34 cellular contexts compared by ENCODE assay signal in genomic region chr17:8397636-8398035, GRCh38. TPM values are rescaled to one million over a fixed set of nuclear protein-coding genes. Genes with fewer than 3 reads are reported as not detected.
DNase-seq lines count a peak whose midpoint lies in the region; ATAC-seq, FAIRE-seq and TF ChIP-seq lines count a peak whose summit lies in the region.
"Had no signal": no experiment of that assay in that cellular context is flagged by ENCODE, and none has a peak within 500 bp of the region (broad histone marks: within the 10 kb centered on the region; RNA-seq: fewer than 3 reads in every experiment).

TSS of gene RNF222 (minus strand) at chr17:8397827. CDS start at chr17:8393461, 4,366 bp downstream.

- no peaks in the 10 kb centered on the region for H3K9me2 ChIP-seq in SK-N-SH

- H3K9ac ChIP-seq in SK-N-SH: no peak within 1 kb of the TSS

- no peak within 1 kb of the TSS for H3K4me3 ChIP-seq in bronchial epithelial cell (ENCODE audit: low read depth, low read length)
- H3K4me3 ChIP-seq in spleen: no peak within 1 kb of the TSS
- no peak within 1 kb of the TSS for H3K4me3 ChIP-seq in foreskin fibroblast (ENCODE audit: low read depth in 1 of 2, low read length in 2 of 2)
- no peak within 1 kb of the TSS for H3K4me3 ChIP-seq in SK-N-SH (ENCODE audit: low read depth in 2 of 2, low read length in 1 of 2)
- H3K4me3 ChIP-seq: heart left ventricle, SJCRH30 had no signal

- TF ChIP-seq CTCF in bronchial epithelial cell (IDR thresholded peaks at IDR 0.05; ENCODE audit: insufficient read depth, low read length, severe bottlenecking): no peak
- TF ChIP-seq CTCF in spleen (IDR thresholded peaks at IDR 0.05 in 8 of 11, conservative IDR thresholded peaks at IDR 0.05 in 3 of 11): no peak
- no peak for TF ChIP-seq CTCF in foreskin fibroblast (IDR thresholded peaks at IDR 0.05; ENCODE audit: low read depth, low read length)
- TF ChIP-seq CTCF in SK-N-SH (IDR thresholded peaks at IDR 0.05): no peak

- H3K27me3 ChIP-seq in bronchial epithelial cell (ENCODE audit: control insufficient read depth, insufficient read depth, low read length) (no peaks in the 10 kb centered on the region), spleen (replicated peaks in 1 of 7) (peaks cover 0 to 70% (median 0%) of the 10 kb centered on the region in 7 donors), SK-N-SH (ENCODE audit: insufficient read depth) (peaks cover 26% of the 10 kb centered on the region; the same call in 1 of the 2 replicates)
- H3K27me3 ChIP-seq: SJCRH30 had no signal

- H3K36me3 Mint-ChIP-seq in activated CD4-positive, alpha-beta T cell treated with anti-CD3 and anti-CD28 coated beads, Interleukin-2, amount 10 ng/mL, durations not matched to agents 24 days and 14 days (ENCODE audit: low read depth): no peaks in the 10 kb centered on the region
- H3K36me3 Mint-ChIP-seq in activated CD4-positive, alpha-beta T cell treated with anti-CD3 and anti-CD28 coated beads, Interleukin-2, amount 10 ng/mL, durations not matched to agents 7 days and 5 days (ENCODE audit: low read depth): peaks cover 4% of the 10 kb centered on the region
- H3K36me3 Mint-ChIP-seq: memory B cell had no signal

- H3K9me3 Mint-ChIP-seq in activated CD4-positive, alpha-beta T cell treated with anti-CD3 and anti-CD28 coated beads, Interleukin-2, amount 10 ng/mL, durations not matched to agents 24 days and 14 days: no peaks in the 10 kb centered on the region
- H3K9me3 Mint-ChIP-seq in activated CD4-positive, alpha-beta T cell treated with anti-CD3 and anti-CD28 coated beads, Interleukin-2, amount 10 ng/mL, durations not matched to agents 7 days and 5 days: no peaks in the 10 kb centered on the region
- H3K9me3 Mint-ChIP-seq: activated T-cell treated with anti-CD3 and anti-CD28 coated beads, Interleukin-2, amount 50 U/mL, for 72 hours; H9; memory B cell had no signal

- CTCF ChIA-PET in activated CD4-positive, alpha-beta T cell treated with anti-CD3 and anti-CD28 coated beads, Interleukin-2, amount 10 ng/mL, durations not matched to agents 7 days and 5 days (lab: Charles Lee): interaction anchor here (0.6 to 3.8 kb wide), 3 partner anchors 13 to 60 kb away, joined by 3 to 17 read pairs (median 3); no protein-coding TSS in a partner anchor
- CTCF ChIA-PET in SK-N-SH (lab: Yijun Ruan, JAX): interaction anchor here (0.9 to 2.3 kb wide), 6 partner anchors 12 to 388 kb away, joined by 3 to 10 read pairs (median 6); no protein-coding TSS in a partner anchor

- peak within 1 kb of the TSS; percentile 21 for H3K27ac Mint-ChIP-seq in activated CD4-positive, alpha-beta T cell treated with anti-CD3 and anti-CD28 coated beads, Interleukin-2, amount 10 ng/mL, durations not matched to agents 24 days and 14 days
- H3K27ac Mint-ChIP-seq in activated CD4-positive, alpha-beta T cell treated with anti-CD3 and anti-CD28 coated beads, Interleukin-2, amount 10 ng/mL, durations not matched to agents 7 days and 5 days: no peak within 1 kb of the TSS
- H3K27ac Mint-ChIP-seq: activated T-cell treated with anti-CD3 and anti-CD28 coated beads, Interleukin-2, amount 50 U/mL, for 72 hours; H9; memory B cell had no signal

- 57 to 67% (median 62%) methylated on average over 8 to 13 of the region's 13 CpGs for WGBS in spleen, 5 donors
- WGBS in SK-N-SH (ENCODE audit: low lambda C conversion rate): 19% methylated on average over 13 of the region's 13 CpGs

- no peak within 1 kb of the TSS for H3K4me2 ChIP-seq in SK-N-SH

- no peak for TF ChIP-seq POLR2A in spleen (IDR thresholded peaks at IDR 0.05)

- TF ChIP-seq RAD21 in SK-N-SH (IDR thresholded peaks at IDR 0.05; ENCODE audit: low read length): no peak

- FAIRE-seq in bronchial epithelial cell (lab: Jason Lieb, UNC): peak; percentile 13
- FAIRE-seq: endometrium, GM12891, RCC 7860, TTC549 had no signal

- no peak for DNase-seq in activated CD4-positive, alpha-beta T cell treated with anti-CD3 and anti-CD28 coated beads, Interleukin-2, amount 10 ng/mL, durations not matched to agents 24 days and 14 days
- no peak for DNase-seq in activated CD4-positive, alpha-beta T cell treated with anti-CD3 and anti-CD28 coated beads, Interleukin-2, amount 10 ng/mL, durations not matched to agents 7 days and 5 days
- DNase-seq in ELF-1 (ENCODE audit: low read depth, low spot score) (peak; percentile 41), bronchial epithelial cell (ENCODE audit: low read depth) (no peak), spleen (peak; percentile 36), foreskin fibroblast (no peak), SK-N-SH (no peak)
- DNase-seq: activated naive CD4-positive, alpha-beta T cell treated with anti-CD3 and anti-CD28 coated beads, Interleukin-2, amount 50 U/mL, for 16 hours; activated T-cell treated with anti-CD3 and anti-CD28 coated beads, Interleukin-2, amount 50 U/mL, for 72 hours; anterior cingulate cortex; caudate nucleus; dermis blood vessel endothelial cell; DND-41; H9; heart left ventricle; kidney glomerular epithelial cell; NCI-H1048; NCI-H2029 treated with DMSO at 0.1 percent for 48 hours; NCI-H446; SJCRH30; stimulated activated CD4-positive, alpha-beta T cell treated with anti-CD3 and anti-CD28 coated beads, Interleukin-1b, Interleukin-23, amount 100 ng/mL, for 48 hours; T-helper 1 cell had no signal

- H3K9me3 ChIP-seq in spleen: no peaks in the 10 kb centered on the region
- H3K9me3 ChIP-seq in SK-N-SH: no peaks in the 10 kb centered on the region
- H3K9me3 ChIP-seq: heart left ventricle, neutrophil, SJCRH30 had no signal

- H2AFZ ChIP-seq in SK-N-SH (ENCODE audit: low read depth): no peak within 1 kb of the TSS

- H3K79me2 ChIP-seq in SK-N-SH (ENCODE audit: insufficient read depth): no peaks in the 10 kb centered on the region

- intact Hi-C loops in activated CD4-positive, alpha-beta T cell treated with anti-CD3 and anti-CD28 coated beads, Interleukin-2, amount 10 ng/mL, durations not matched to agents 24 days and 14 days (cut with micrococcal nuclease): no loop called here
- intact Hi-C loops in spleen (cut with DNase I; ENCODE audit: low total_unique reads): no loop called here

- TF ChIP-seq EP300 in SK-N-SH (IDR thresholded peaks at IDR 0.05; ENCODE audit: borderline replicate concordance in 1 of 2, low read depth in 1 of 2, low read length in 1 of 2): no peak

- ATAC-seq in GM18873 (IDR thresholded peaks at IDR 0.05; ENCODE audit: low FRiP score, unreplicated experiment): no peak
- ATAC-seq: activated T-cell treated with anti-CD3 and anti-CD28 coated beads, Interleukin-2, amount 50 U/mL, for 72 hours; heart left ventricle had no signal

- no peaks in the 10 kb centered on the region for H3K36me3 ChIP-seq in bronchial epithelial cell (ENCODE audit: control insufficient read depth, insufficient read depth, low read length)
- no peaks in the 10 kb centered on the region for H3K36me3 ChIP-seq in spleen
- H3K36me3 ChIP-seq in SK-N-SH (replicated peaks in 1 of 2; ENCODE audit: control insufficient read depth in 1 of 2, insufficient read depth in 2 of 2, low read length in 1 of 2): no peaks in the 10 kb centered on the region
- H3K36me3 ChIP-seq: heart left ventricle, neutrophil, SJCRH30 had no signal

- no peak within 1 kb of the TSS for H3K27ac ChIP-seq in spleen
- H3K27ac ChIP-seq in SK-N-SH (ENCODE audit: low read depth in 2 of 2, low read length in 1 of 2): no peak within 1 kb of the TSS
- H3K27ac ChIP-seq: heart left ventricle, neutrophil, SJCRH30 had no signal

- H3F3A ChIP-seq in SK-N-SH (replicated peaks; ENCODE audit: insufficient read depth): no peaks in the 10 kb centered on the region

- peaks cover 9% of the 10 kb centered on the region for H3K4me1 Mint-ChIP-seq in activated CD4-positive, alpha-beta T cell treated with anti-CD3 and anti-CD28 coated beads, Interleukin-2, amount 10 ng/mL, durations not matched to agents 24 days and 14 days
- peaks cover 12% of the 10 kb centered on the region for H3K4me1 Mint-ChIP-seq in activated CD4-positive, alpha-beta T cell treated with anti-CD3 and anti-CD28 coated beads, Interleukin-2, amount 10 ng/mL, durations not matched to agents 7 days and 5 days

- H3K27me3 Mint-ChIP-seq in activated CD4-positive, alpha-beta T cell treated with anti-CD3 and anti-CD28 coated beads, Interleukin-2, amount 10 ng/mL, durations not matched to agents 24 days and 14 days: peaks cover 35% of the 10 kb centered on the region
- peaks cover 26% of the 10 kb centered on the region for H3K27me3 Mint-ChIP-seq in activated CD4-positive, alpha-beta T cell treated with anti-CD3 and anti-CD28 coated beads, Interleukin-2, amount 10 ng/mL, durations not matched to agents 7 days and 5 days

- H4K20me1 ChIP-seq in SK-N-SH (ENCODE audit: insufficient read depth): no peaks in the 10 kb centered on the region

- H3K4me1 ChIP-seq in spleen (peaks cover 0 to 17% (median 8%) of the 10 kb centered on the region in 6 donors), SK-N-SH (ENCODE audit: control insufficient read depth in 1 of 2, insufficient read depth in 2 of 2, low read depth in 1 of 2, low read length in 1 of 2) (no peaks in the 10 kb centered on the region; a peak in 1 of 4 replicates)
- H3K4me1 ChIP-seq: SJCRH30 had no signal

- H3K4me3 Mint-ChIP-seq in activated CD4-positive, alpha-beta T cell treated with anti-CD3 and anti-CD28 coated beads, Interleukin-2, amount 10 ng/mL, durations not matched to agents 24 days and 14 days: no peak within 1 kb of the TSS
- H3K4me3 Mint-ChIP-seq in activated CD4-positive, alpha-beta T cell treated with anti-CD3 and anti-CD28 coated beads, Interleukin-2, amount 10 ng/mL, durations not matched to agents 7 days and 5 days: no peak within 1 kb of the TSS
- H3K4me3 Mint-ChIP-seq: activated T-cell treated with anti-CD3 and anti-CD28 coated beads, Interleukin-2, amount 50 U/mL, for 72 hours; H9; memory B cell had no signal

- POLR2A ChIA-PET in activated CD4-positive, alpha-beta T cell treated with anti-CD3 and anti-CD28 coated beads, Interleukin-2, amount 10 ng/mL, durations not matched to agents 7 days and 5 days (lab: Charles Lee): no interaction called here
- POLR2A ChIA-PET in SK-N-SH (lab: Yijun Ruan, JAX): no interaction called here

RNA-seq across cellular contexts. Expression of gene RNF222, which starts in this region (rescaled TPM):
- total RNA-seq in activated CD4-positive, alpha-beta T cell treated with anti-CD3 and anti-CD28 coated beads, Interleukin-2, amount 10 ng/mL, durations not matched to agents 24 days and 14 days: not detected in 2 replicates
- total RNA-seq in activated CD4-positive, alpha-beta T cell treated with anti-CD3 and anti-CD28 coated beads, Interleukin-2, amount 10 ng/mL, durations not matched to agents 7 days and 5 days: under 1 TPM; 0.10 to 0.12 TPM
- under 0.01 and 0.38 TPM in 2 replicates for total RNA-seq in bronchial epithelial cell
- not detected for total RNA-seq in spleen
- polyA plus RNA-seq in spleen: under 1 TPM in 2 of 3 donors, not detected in 1; 0.03 to 0.05 TPM
- polyA plus RNA-seq in SK-N-SH (2012; rRNA removed): not detected in 2 replicates
- polyA plus RNA-seq in SK-N-SH (2012; cell fraction: cytosol; rRNA removed): not detected in 2 replicates
- polyA plus RNA-seq in SK-N-SH (2012; cell fraction: nucleus; rRNA removed): not detected in 2 replicates
- total RNA-seq: dermis blood vessel endothelial cell, heart left ventricle, LHCN-M2, pulmonary artery endothelial cell, SJCRH30, skeletal muscle tissue, ureter had no signal
- polyA plus RNA-seq: BJ, heart left ventricle had no signal

Comparison
In these comparisons a context has a peak if more than half of its experiments do, and no peak if none do; other contexts are left out.
1. Peak in DNase-seq in spleen; RNA of the gene not detected or under 1 TPM.